13 cellular contexts compared by ENCODE assay signal in genomic region chr17:82909322-82909904, GRCh38.
DNase-seq lines count a peak whose midpoint lies in the region; ATAC-seq and TF ChIP-seq lines count a peak whose summit lies in the region.
"Had no signal": no experiment of that assay in that cellular context is flagged by ENCODE, and none has a peak within 500 bp of the region (broad histone marks: within the 10 kb centered on the region; RNA-seq: fewer than 3 reads in every experiment).

No MANE protein-coding gene starts in this region.

- intact Hi-C loops in CD4-positive, alpha-beta T cell (cut with DNase I, micrococcal nuclease): no loop called here
- intact Hi-C loops in body of pancreas (cut with DNase I): loop anchor here (5.0 kb wide), 1 partner anchor 48 kb away; no protein-coding TSS in a partner anchor

- H3K27ac Mint-ChIP-seq in CD4-positive, alpha-beta T cell: peak overlapping the region; percentile 88
- no peak overlapping the region for H3K27ac Mint-ChIP-seq in endodermal cell

- H3K4me3 ChIP-seq in body of pancreas (no peak overlapping the region), smooth muscle cell (no peak overlapping the region), endodermal cell (ENCODE audit: low read length) (no peak overlapping the region)

- TF ChIP-seq CTCF in CD4-positive, alpha-beta T cell (IDR thresholded peaks at IDR 0.05): no peak
- TF ChIP-seq CTCF in RWPE1 (conservative IDR thresholded peaks at IDR 0.05; ENCODE audit: low read depth): no peak
- TF ChIP-seq CTCF in body of pancreas (IDR thresholded peaks at IDR 0.05): no peak
- TF ChIP-seq CTCF in smooth muscle cell (IDR thresholded peaks at IDR 0.05; ENCODE audit: borderline replicate concordance, insufficient read depth, poor library complexity, severe bottlenecking): no peak
- TF ChIP-seq CTCF in endodermal cell (conservative IDR thresholded peaks at IDR 0.05): no peak

- no peak overlapping the region for H3K27ac ChIP-seq in CD4-positive, alpha-beta T cell (ENCODE audit: low read depth, low read length)
- H3K27ac ChIP-seq in RWPE1 (peak overlapping the region; percentile 9; the same call in 1 of the 2 replicates), body of pancreas (peak overlapping the region; percentile 85 to 92 (median 88)), smooth muscle cell (ENCODE audit: low read depth) (no peak overlapping the region), endodermal cell (ENCODE audit: low read depth, low read length) (no peak overlapping the region)
- H3K27ac ChIP-seq: C4-2B, HL-60 had no signal

- H4K20me1 ChIP-seq in smooth muscle cell (ENCODE audit: low read depth): no peaks in the 10 kb centered on the region

- no peaks in the 10 kb centered on the region for H3F3A ChIP-seq in smooth muscle cell (ENCODE audit: low read depth)

- H3K36me3 Mint-ChIP-seq in CD4-positive, alpha-beta T cell (ENCODE audit: low read depth): peaks cover 51% of the 10 kb centered on the region
- peaks cover 27% of the 10 kb centered on the region for H3K36me3 Mint-ChIP-seq in endodermal cell (ENCODE audit: low read depth)

- no peaks in the 10 kb centered on the region for H3K79me2 ChIP-seq in smooth muscle cell (ENCODE audit: low read depth)

- peaks cover 19% of the 10 kb centered on the region for H3K4me1 ChIP-seq in body of pancreas
- no peaks in the 10 kb centered on the region for H3K4me1 ChIP-seq in smooth muscle cell (ENCODE audit: low read depth)
- no peaks in the 10 kb centered on the region for H3K4me1 ChIP-seq in endodermal cell (ENCODE audit: control insufficient read depth, insufficient read depth, low read length)

- no peak overlapping the region for H2AFZ ChIP-seq in smooth muscle cell (ENCODE audit: low read depth)

- H3K9ac ChIP-seq in smooth muscle cell (ENCODE audit: low read depth): no peak overlapping the region
- H3K9ac ChIP-seq in endodermal cell (ENCODE audit: extremely low read depth, low read length, poor library complexity, severe bottlenecking): no peak overlapping the region

- peak in 3 of 10 experiments; percentile 15 to 59 (median 44) for DNase-seq in CD4-positive, alpha-beta T cell
- DNase-seq in RWPE1 (ENCODE audit: low spot score) (no peak), body of pancreas (peak; percentile 97 to 99 (median 98)), putamen (ENCODE audit: low spot score) (peak; percentile 40), COLO668 (lab: John Stamatoyannopoulos, UW; ENCODE audit: unreplicated experiment) (no peak), smooth muscle cell (lab: John Stamatoyannopoulos, UW; ENCODE audit: unreplicated experiment) (no peak), endodermal cell (no peak)
- DNase-seq: GF-D8, hippocampal formation, NCI-H2227 treated with DMSO at 0.1 percent for 48 hours had no signal

- peak; percentile 63 to 88 (median 87) for TF ChIP-seq POLR2A in body of pancreas (IDR thresholded peaks at IDR 0.05)

- ATAC-seq in CD4-positive, alpha-beta T cell (ENCODE audit: poor library complexity): peak; percentile 70
- peak; percentile 93 for ATAC-seq in body of pancreas
- ATAC-seq in GM19455 (IDR thresholded peaks at IDR 0.05; ENCODE audit: unreplicated experiment): no peak

- WGBS in body of pancreas, 2 donors: 27 to 32% methylated on average over 14 to 26 of the region's 26 CpGs
- 95% methylated on average over 25 of the region's 26 CpGs for WGBS in smooth muscle cell (ENCODE audit: low lambda C conversion rate)
- 91% methylated on average over 19 to 26 of the region's 26 CpGs for WGBS in endodermal cell (ENCODE audit: insufficient coverage in 1 of 2, insufficient read length in 1 of 2), 2 experiments

- H3K27me3 Mint-ChIP-seq in CD4-positive, alpha-beta T cell: no peaks in the 10 kb centered on the region
- no peaks in the 10 kb centered on the region for H3K27me3 Mint-ChIP-seq in endodermal cell (ENCODE audit: insufficient read depth)

- CTCF ChIA-PET in CD4-positive, alpha-beta T cell (lab: Charles Lee): no interaction called here
- CTCF ChIA-PET in RWPE1 (lab: Yijun Ruan, JAX): interaction anchor here (0.6 kb wide), 1 partner anchor 22 kb away, joined by 3 read pairs; no protein-coding TSS in a partner anchor

- H3K4me1 Mint-ChIP-seq in CD4-positive, alpha-beta T cell (ENCODE audit: low read depth): peaks cover 34% of the 10 kb centered on the region
- H3K4me1 Mint-ChIP-seq in endodermal cell: no peaks in the 10 kb centered on the region

- POLR2A ChIA-PET in CD4-positive, alpha-beta T cell (lab: Charles Lee): interaction anchor here (0.6 to 1.8 kb wide), 3 partner anchors 28 to 463 kb away, joined by 4 to 9 read pairs (median 4); no protein-coding TSS in a partner anchor
- POLR2A ChIA-PET in RWPE1 (lab: Yijun Ruan, JAX; ENCODE audit: low non-redundant PET): no interaction called here

- no peak overlapping the region for H3K4me2 ChIP-seq in smooth muscle cell

- H3K27me3 ChIP-seq in CD4-positive, alpha-beta T cell (ENCODE audit: control insufficient read depth, insufficient read depth, low read length): no peaks in the 10 kb centered on the region
- no peaks in the 10 kb centered on the region for H3K27me3 ChIP-seq in body of pancreas
- H3K27me3 ChIP-seq in smooth muscle cell (ENCODE audit: low read depth): no peaks in the 10 kb centered on the region
- H3K27me3 ChIP-seq in endodermal cell (ENCODE audit: control insufficient read depth, insufficient read depth, low read length, poor library complexity, severe bottlenecking): no peaks in the 10 kb centered on the region

- no peaks in the 10 kb centered on the region for H3K9me3 ChIP-seq in CD4-positive, alpha-beta T cell (ENCODE audit: control insufficient read depth, low read length)
- H3K9me3 ChIP-seq in body of pancreas: no peaks in the 10 kb centered on the region
- no peaks in the 10 kb centered on the region for H3K9me3 ChIP-seq in smooth muscle cell (replicated peaks; ENCODE audit: low read depth)
- no peaks in the 10 kb centered on the region for H3K9me3 ChIP-seq in endodermal cell (ENCODE audit: control insufficient read depth, low read length)

- peak overlapping the region; percentile 4 for H3K4me3 Mint-ChIP-seq in CD4-positive, alpha-beta T cell
- H3K4me3 Mint-ChIP-seq in endodermal cell: no peak overlapping the region

- H3K36me3 ChIP-seq in body of pancreas (replicated peaks in 1 of 2; ENCODE audit: insufficient read depth in 1 of 2, low read depth in 2 of 2) (no peaks in the 10 kb centered on the region), smooth muscle cell (ENCODE audit: low read depth) (no peaks in the 10 kb centered on the region), endodermal cell (ENCODE audit: control insufficient read depth, insufficient read depth, low read length) (peaks cover 16% of the 10 kb centered on the region)

- H3K9me3 Mint-ChIP-seq in CD4-positive, alpha-beta T cell: no peaks in the 10 kb centered on the region
- no peaks in the 10 kb centered on the region for H3K9me3 Mint-ChIP-seq in endodermal cell

Comparison
In these comparisons a context has a peak if more than half of its experiments do, and no peak if none do; other contexts are left out.
1. DNase-seq: peak in body of pancreas (4 of 4) and putamen (single experiment); none in RWPE1 (single experiment), COLO668 (single experiment), smooth muscle cell (single experiment) and endodermal cell (single experiment).
2. H3K27ac ChIP-seq: peak in RWPE1 (single experiment) and body of pancreas (4 of 4); none in CD4-positive, alpha-beta T cell (single experiment), smooth muscle cell (single experiment) and endodermal cell (single experiment).